14 cellular contexts compared by ENCODE assay signal in the genomic region with DNA sequence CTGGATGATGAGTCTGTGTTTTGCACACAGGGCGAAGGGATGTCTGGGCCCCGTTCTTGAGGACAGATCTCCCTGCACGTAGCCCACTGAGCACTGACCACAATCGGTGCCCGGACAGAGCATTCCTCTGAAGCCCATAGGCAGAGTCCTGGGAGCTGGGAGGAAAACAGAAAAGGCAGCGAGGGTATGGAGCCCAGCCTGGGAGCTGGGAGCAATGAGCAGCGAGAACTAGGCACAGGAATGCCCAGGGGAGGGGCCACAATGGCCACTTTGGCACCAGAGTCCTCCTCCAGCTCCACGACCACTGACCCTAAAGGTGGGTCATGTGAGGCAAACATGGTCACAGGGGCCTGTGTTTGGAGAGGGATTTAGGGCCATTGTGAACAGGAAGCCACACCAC.
DNase-seq lines count a peak whose midpoint lies in the region; ATAC-seq and TF ChIP-seq lines count a peak whose summit lies in the region.
"Had no signal": no experiment of that assay in that cellular context is flagged by ENCODE, and none has a peak within 500 bp of the region (broad histone marks: within the 10 kb centered on the region; RNA-seq: fewer than 3 reads in every experiment).

No MANE protein-coding gene starts in this region.

- no TSS peak for BruUV-seq in IMR-90 (replicated peaks; lab: Mats Ljungman, UMichigan)

- peak overlapping the region; percentile 98; the same call in 1 of the 2 replicates for H3K4me2 ChIP-seq in BLaER1
- H3K4me2 ChIP-seq in IMR-90 (ENCODE audit: low read depth, low read length), result no peak overlapping the region

- peak overlapping the region; percentile 43 for H2AFZ ChIP-seq in IMR-90 (replicated peaks; ENCODE audit: low read length, poor library complexity)
- H2AFZ ChIP-seq: GM23248 had no signal

- CTCF ChIA-PET in IMR-90 (lab: Yijun Ruan, JAX), result no interaction called here

- H3K14ac ChIP-seq in IMR-90 (replicated peaks; ENCODE audit: low read depth, low read length), result no peak overlapping the region

- H2AK9ac ChIP-seq in IMR-90 (replicated peaks; ENCODE audit: low read depth, low read length, poor library complexity), result no peak overlapping the region

- no peak overlapping the region for H4K8ac ChIP-seq in IMR-90 (ENCODE audit: low read depth in 2 of 2, low read length in 2 of 2)

- no peak for TF ChIP-seq POLR2A in IMR-90 (IDR thresholded peaks at IDR 0.05; ENCODE audit: low read depth, low read length)

- no peaks in the 10 kb centered on the region for H3K9me1 ChIP-seq in IMR-90 (ENCODE audit: insufficient read depth, low read length)

- H4K5ac ChIP-seq in IMR-90 (ENCODE audit: low read depth, low read length), result no peak overlapping the region

- DNase-seq in IMR-90 (no peak), islet precursor cell (peak; percentile 28), type B pancreatic cell (ENCODE audit: extremely low spot score, unreplicated experiment) (peak; percentile 39), NCI-H2196 (lab: John Stamatoyannopoulos, UW; ENCODE audit: unreplicated experiment) (no peak)
- DNase-seq: CD4-positive, alpha-beta T cell; DMS153; DMS79; GDM1; GM23248 had no signal

- WGBS in IMR-90 (ENCODE audit: extremely low coverage in 2 of 2, insufficient read length in 1 of 2), 2 experiments, result no CpG with 5 or more reads among the region's 8 CpGs

- TF ChIP-seq CTCF in IMR-90 (conservative IDR thresholded peaks at IDR 0.05; ENCODE audit: low read depth, low read length) (no peak), type B pancreatic cell (conservative IDR thresholded peaks at IDR 0.05) (no peak)

- H2BK120ac ChIP-seq in IMR-90 (ENCODE audit: low read depth, low read length), result no peak overlapping the region

- H2BK5ac ChIP-seq in IMR-90 (ENCODE audit: low read depth, low read length, poor library complexity, severe bottlenecking), result no peak overlapping the region

- H3K27me3 Mint-ChIP-seq in type B pancreatic cell, result peaks cover 15% of the 10 kb centered on the region
- H3K27me3 Mint-ChIP-seq: B cell; CD4-positive, alpha-beta T cell had no signal

- H3K27ac Mint-ChIP-seq in type B pancreatic cell, result no peak overlapping the region
- H3K27ac Mint-ChIP-seq: B cell; CD4-positive, alpha-beta T cell had no signal

- POLR2A ChIA-PET in IMR-90 (lab: Charles Lee; ENCODE audit: unreplicated experiment), result no interaction called here

- no peak overlapping the region for H3K4me3 Mint-ChIP-seq in type B pancreatic cell
- H3K4me3 Mint-ChIP-seq: B cell; CD4-positive, alpha-beta T cell had no signal

- H3K18ac ChIP-seq in IMR-90 (ENCODE audit: low read depth, low read length), result no peak overlapping the region

- no peak overlapping the region for H4K91ac ChIP-seq in IMR-90 (ENCODE audit: insufficient read depth, low read depth, low read length)

- H3K27ac ChIP-seq in BLaER1 (no peak overlapping the region), IMR-90 (ENCODE audit: insufficient read depth, low read length) (no peak overlapping the region)
- H3K27ac ChIP-seq: C4-2B, GM23248 had no signal

- no peaks in the 10 kb centered on the region for H3K79me1 ChIP-seq in IMR-90 (ENCODE audit: low read depth in 1 of 2, low read length in 2 of 2)

- no peak overlapping the region for H2AK5ac ChIP-seq in IMR-90 (ENCODE audit: low read depth, low read length)

- H2BK20ac ChIP-seq in IMR-90 (ENCODE audit: low read depth, low read length), result no peak overlapping the region

- ATAC-seq in IMR-90 (ENCODE audit: low read depth), result no peak
- no peak for ATAC-seq in HG03139 (IDR thresholded peaks at IDR 0.05; ENCODE audit: unreplicated experiment)

- no peaks in the 10 kb centered on the region for H3K36me3 Mint-ChIP-seq in type B pancreatic cell

- H3K4me1 ChIP-seq in BLaER1 (peaks cover 54% of the 10 kb centered on the region), IMR-90 (ENCODE audit: control insufficient read depth, insufficient read depth, low read length) (no peaks in the 10 kb centered on the region)
- H3K4me1 ChIP-seq: HAP-1 had no signal

- no peaks in the 10 kb centered on the region for H3K36me3 ChIP-seq in BLaER1
- H3K36me3 ChIP-seq in IMR-90 (ENCODE audit: control insufficient read depth, insufficient read depth, low read length), result no peaks in the 10 kb centered on the region
- H3K36me3 ChIP-seq: HAP-1 had no signal

- H3K4ac ChIP-seq in IMR-90 (ENCODE audit: low read depth, low read length), result no peak overlapping the region

- intact Hi-C loops in IMR-90 (cut with micrococcal nuclease), result no loop called here

- no peak overlapping the region for H3K4me3 ChIP-seq in BLaER1
- H3K4me3 ChIP-seq in IMR-90 (ENCODE audit: insufficient read depth, low read depth, low read length), result no peak overlapping the region
- H3K4me3 ChIP-seq: GM23248, HAP-1 had no signal

- dilution Hi-C loops in IMR-90 (cut with HindIII; ENCODE audit: low sequenced_read_pairs, unreplicated experiment), result no loop called here

- no peak overlapping the region for H3K9ac ChIP-seq in BLaER1
- H3K9ac ChIP-seq in IMR-90 (ENCODE audit: low read depth, low read length), result no peak overlapping the region
- H3K9ac ChIP-seq: GM23248 had no signal

- H3K56ac ChIP-seq in IMR-90 (ENCODE audit: extremely low read depth, insufficient read depth, low read length), result no peak overlapping the region

- no peaks in the 10 kb centered on the region for H4K20me1 ChIP-seq in BLaER1
- no peaks in the 10 kb centered on the region for H4K20me1 ChIP-seq in IMR-90 (ENCODE audit: insufficient read depth, low read length)

- peaks cover 22% of the 10 kb centered on the region for H3K4me1 Mint-ChIP-seq in type B pancreatic cell (ENCODE audit: unreplicated experiment)
- H3K4me1 Mint-ChIP-seq: B cell had no signal

- H3K9me3 ChIP-seq in BLaER1 (0 out of 2 replicates have a peak, but pooled peaks cover 2% of the 10 kb centered on the region), IMR-90 (ENCODE audit: control insufficient read depth, insufficient read depth, low read length) (peaks cover 65% of the 10 kb centered on the region)
- H3K9me3 ChIP-seq: HAP-1 had no signal

- no peak overlapping the region for H2BK15ac ChIP-seq in IMR-90 (ENCODE audit: low read depth, low read length)

- H3K23ac ChIP-seq in IMR-90 (ENCODE audit: low read depth, low read length), result no peak overlapping the region

- no peaks in the 10 kb centered on the region for H3K9me3 Mint-ChIP-seq in type B pancreatic cell
- H3K9me3 Mint-ChIP-seq: CD4-positive, alpha-beta T cell had no signal

- H3K27me3 ChIP-seq in BLaER1, result peaks cover 9% of the 10 kb centered on the region
- no peaks in the 10 kb centered on the region for H3K27me3 ChIP-seq in IMR-90 (ENCODE audit: control insufficient read depth, insufficient read depth, low read length)

- in situ Hi-C loops in IMR-90 (cut with MboI; ENCODE audit: low sequenced_read_pairs), result no loop called here

- TF ChIP-seq RAD21 in IMR-90 (IDR thresholded peaks at IDR 0.05; ENCODE audit: low read length), result no peak

TF ChIP-seq in IMR-90, 13 proteins besides CTCF, POLR2A, EP300 and RAD21:
- TF ChIP-seq SMC3 (IDR thresholded peaks at IDR 0.05; ENCODE audit: low read depth, low read length) (no peak), NFE2L2 (IDR thresholded peaks at IDR 0.05; ENCODE audit: low read depth, low read length) (no peak), FOS (IDR thresholded peaks at IDR 0.05; ENCODE audit: low read depth, low read length) (no peak), BHLHE40 (IDR thresholded peaks at IDR 0.05; ENCODE audit: low read depth, low read length) (no peak), RFX5 (IDR thresholded peaks at IDR 0.05; ENCODE audit: low read depth, low read length) (no peak), MXI1 (IDR thresholded peaks at IDR 0.05; ENCODE audit: borderline replicate concordance, low read depth, low read length) (no peak), RCOR1 (IDR thresholded peaks at IDR 0.05; ENCODE audit: insufficient replicate concordance, low read length) (no peak), CHD1 (IDR thresholded peaks at IDR 0.05; ENCODE audit: low read depth, low read length) (no peak), MAFK (IDR thresholded peaks at IDR 0.05; ENCODE audit: low read depth, low read length) (no peak), MAZ (IDR thresholded peaks at IDR 0.05; ENCODE audit: borderline replicate concordance, low read depth, low read length) (no peak), CEBPB (IDR thresholded peaks at IDR 0.05; ENCODE audit: low read depth, low read length) (no peak)
- TF ChIP-seq, protein P1, sequence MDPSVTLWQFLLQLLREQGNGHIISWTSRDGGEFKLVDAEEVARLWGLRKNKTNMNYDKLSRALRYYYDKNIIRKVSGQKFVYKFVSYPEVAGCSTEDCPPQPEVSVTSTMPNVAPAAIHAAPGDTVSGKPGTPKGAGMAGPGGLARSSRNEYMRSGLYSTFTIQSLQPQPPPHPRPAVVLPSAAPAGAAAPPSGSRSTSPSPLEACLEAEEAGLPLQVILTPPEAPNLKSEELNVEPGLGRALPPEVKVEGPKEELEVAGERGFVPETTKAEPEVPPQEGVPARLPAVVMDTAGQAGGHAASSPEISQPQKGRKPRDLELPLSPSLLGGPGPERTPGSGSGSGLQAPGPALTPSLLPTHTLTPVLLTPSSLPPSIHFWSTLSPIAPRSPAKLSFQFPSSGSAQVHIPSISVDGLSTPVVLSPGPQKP (IDR thresholded peaks at IDR 0.05; ENCODE audit: borderline replicate concordance, low read depth, low read length), result no peak

Comparison
In these comparisons a context has a peak if more than half of its experiments do, and no peak if none do; other contexts are left out.
1. DNase-seq: peak in islet precursor cell (single experiment) and type B pancreatic cell (single experiment); none in IMR-90 (single experiment) and NCI-H2196 (single experiment).